ENCODE assay signal across 8 cellular contexts in the genomic region with DNA sequence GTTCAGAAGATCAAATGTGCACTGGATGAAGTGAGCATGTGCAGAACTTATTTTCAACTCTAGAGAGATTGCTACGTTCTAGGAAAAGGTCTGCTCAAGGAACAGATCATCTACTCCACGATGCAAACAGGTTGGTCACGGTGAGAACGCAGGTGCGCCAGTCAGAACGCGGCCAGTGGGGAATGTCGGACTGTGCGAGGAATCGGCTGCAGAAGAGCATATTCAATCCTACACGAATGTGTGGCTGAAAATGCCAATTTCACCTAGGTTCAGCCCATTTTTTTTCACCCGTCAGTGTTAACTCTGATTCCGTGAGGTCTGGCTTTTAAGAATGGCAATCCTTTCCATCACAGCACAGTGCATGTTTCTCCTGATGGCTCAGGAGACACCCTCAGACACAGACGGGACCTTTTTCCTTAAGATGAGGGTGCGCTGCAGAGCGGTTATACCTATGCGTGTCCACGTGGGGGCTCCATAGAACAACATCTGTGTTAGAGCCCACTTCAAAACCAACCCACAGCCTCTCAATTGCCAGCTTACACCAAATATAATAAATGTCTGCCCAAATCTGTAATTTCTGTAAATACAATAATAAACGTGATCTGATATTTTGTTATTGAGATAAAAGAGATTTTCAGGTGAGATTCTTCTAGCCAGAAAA.
DNase-seq lines count a peak whose midpoint lies in the region; ATAC-seq and TF ChIP-seq lines count a peak whose summit lies in the region.

No MANE protein-coding gene starts in this region.

- peaks cover 0 to 10% (median 0%) of the 10 kb centered on the region in 11 donors for H3K9me3 Mint-ChIP-seq in naive thymus-derived CD4-positive, alpha-beta T cell

- POLR2A ChIA-PET in naive thymus-derived CD4-positive, alpha-beta T cell (lab: Charles Lee) = no interaction called here

- H3K27me3 Mint-ChIP-seq in naive thymus-derived CD4-positive, alpha-beta T cell = peaks cover under 1 to 37% (median 13%) of the 10 kb centered on the region in 5 donors

- ATAC-seq in GM18499 (IDR thresholded peaks at IDR 0.05; ENCODE audit: insufficient read depth, unreplicated experiment) (peak; percentile 84), HG02981 (IDR thresholded peaks at IDR 0.05; ENCODE audit: unreplicated experiment) (peak; percentile 90), aorta (ENCODE audit: low FRiP score) (peak; percentile 80)
- ATAC-seq in naive thymus-derived CD4-positive, alpha-beta T cell = peak; percentile 78

- no peak for TF ChIP-seq POLR2A in esophagus muscularis mucosa (IDR thresholded peaks at IDR 0.05; ENCODE audit: low read depth)

- H3K36me3 Mint-ChIP-seq in naive thymus-derived CD4-positive, alpha-beta T cell = no peaks in the 10 kb centered on the region

- 0 out of 2 replicates have a peak, but pooled peaks have one; percentile 27 for TF ChIP-seq CTCF in WI38 (IDR thresholded peaks at IDR 0.05; ENCODE audit: low read depth, low read length)
- peak; percentile 68 to 84 (median 71) for TF ChIP-seq CTCF in esophagus muscularis mucosa (IDR thresholded peaks at IDR 0.05)

- peaks cover 0 to 1% (median under 1%) of the 10 kb centered on the region in 7 donors for H3K4me1 Mint-ChIP-seq in naive thymus-derived CD4-positive, alpha-beta T cell

- peaks cover 0 to 49% (median 0%) of the 10 kb centered on the region in 4 donors for H3K27me3 ChIP-seq in esophagus muscularis mucosa
- no peaks in the 10 kb centered on the region for H3K27me3 ChIP-seq in naive thymus-derived CD4-positive, alpha-beta T cell (ENCODE audit: control insufficient read depth in 2 of 2, insufficient read depth in 2 of 2, low read length in 2 of 2)
- H3K27me3 ChIP-seq in aorta (ENCODE audit: control insufficient read depth in 1 of 2, insufficient read depth in 2 of 2, low read length in 1 of 2) = no peaks in the 10 kb centered on the region

- no peak overlapping the region for H3K27ac ChIP-seq in esophagus muscularis mucosa (replicated peaks in 1 of 4)
- no peak overlapping the region for H3K27ac ChIP-seq in naive thymus-derived CD4-positive, alpha-beta T cell (ENCODE audit: low read depth, low read length)
- H3K27ac ChIP-seq in aorta (ENCODE audit: low read depth in 1 of 2, low read length in 2 of 2) = no peak overlapping the region

- H3K4me3 Mint-ChIP-seq in naive thymus-derived CD4-positive, alpha-beta T cell = no peak overlapping the region

- TF ChIP-seq EP300 in esophagus muscularis mucosa (IDR thresholded peaks at IDR 0.05) = no peak

- no peaks in the 10 kb centered on the region for H3K9me3 ChIP-seq in esophagus muscularis mucosa
- no peaks in the 10 kb centered on the region for H3K9me3 ChIP-seq in naive thymus-derived CD4-positive, alpha-beta T cell (ENCODE audit: control insufficient read depth in 2 of 3, low read length in 3 of 3)
- H3K9me3 ChIP-seq in aorta (ENCODE audit: control insufficient read depth, low read length) = no peaks in the 10 kb centered on the region

- CTCF ChIA-PET in naive thymus-derived CD4-positive, alpha-beta T cell (lab: Charles Lee) = no interaction called here

- intact Hi-C loops in esophagus muscularis mucosa (cut with DNase I) = no loop called here
- intact Hi-C loops in naive thymus-derived CD4-positive, alpha-beta T cell (cut with micrococcal nuclease) = loop anchor here (1.0 to 10.0 kb wide), 4 partner anchors 252 to 1111 kb away; no protein-coding TSS in a partner anchor
- intact Hi-C loops in aorta (cut with DNase I) = loop anchor here (5.0 to 10.0 kb wide), 3 partner anchors 711 to 1323 kb away; a partner anchor contains a TSS

- no peaks in the 10 kb centered on the region for H3K4me1 ChIP-seq in esophagus muscularis mucosa
- H3K4me1 ChIP-seq in naive thymus-derived CD4-positive, alpha-beta T cell (ENCODE audit: control insufficient read depth in 2 of 2, insufficient read depth in 2 of 2, low read length in 2 of 2) = no peaks in the 10 kb centered on the region
- no peaks in the 10 kb centered on the region for H3K4me1 ChIP-seq in aorta (ENCODE audit: control insufficient read depth in 1 of 2, insufficient read depth in 2 of 2, low read length in 2 of 2)

- 35% methylated on average over 19 of the region's 19 CpGs for WGBS in esophagus muscularis mucosa
- 36 to 38% methylated on average over 19 of the region's 19 CpGs for whole genome bisulfite sequencing in aorta, 2 donors

- H3K36me3 ChIP-seq in esophagus muscularis mucosa (no peaks in the 10 kb centered on the region), aorta (ENCODE audit: control insufficient read depth in 1 of 2, insufficient read depth in 2 of 2, low read length in 1 of 2) (no peaks in the 10 kb centered on the region)
- H3K36me3 ChIP-seq in naive thymus-derived CD4-positive, alpha-beta T cell (ENCODE audit: control insufficient read depth in 2 of 3, insufficient read depth in 3 of 3, low read length in 3 of 3) = no peaks in the 10 kb centered on the region

- no peak overlapping the region for H3K27ac Mint-ChIP-seq in naive thymus-derived CD4-positive, alpha-beta T cell

- peak; percentile 71 for DNase-seq in AG08396 (ENCODE audit: low spot score)
- peak; percentile 72 to 74 for DNase-seq in NCI-H2081 (lab: John Stamatoyannopoulos, UW)
- DNase-seq in esophagus muscularis mucosa (ENCODE audit: extremely low spot score) = no peak
- peak in 5 of 9 donors; percentile 3 to 27 (median 23) for DNase-seq in naive thymus-derived CD4-positive, alpha-beta T cell
- DNase-seq in aorta = peak; percentile 62 to 80

- H3K4me3 ChIP-seq in WI38 (ENCODE audit: low read depth, low read length) (no peak overlapping the region), esophagus muscularis mucosa (no peak overlapping the region), aorta (ENCODE audit: low read length in 2 of 2) (no peak overlapping the region)
- H3K4me3 ChIP-seq in naive thymus-derived CD4-positive, alpha-beta T cell (ENCODE audit: low read length) = no peak overlapping the region
